1 cellular context compared by ENCODE assay signal in genomic region chr12:120106151-120106550, GRCh38.
TF ChIP-seq lines count a peak whose summit lies in the region.

No MANE protein-coding gene starts in this region.

TF ChIP-seq in HepG2, 621 proteins besides CTCF, POLR2A, EP300 and RAD21:
- TF ChIP-seq ZNF264 (CRISPR knock-in tag; IDR thresholded peaks at IDR 0.05) (no peak), ZNF709 (CRISPR knock-in tag; IDR thresholded peaks at IDR 0.05) (no peak), SP5 (CRISPR knock-in tag; IDR thresholded peaks at IDR 0.05; ENCODE audit: borderline replicate concordance, low read depth) (no peak)
